Comparison of ENCODE assay signal across 8 cellular contexts in the genomic region with DNA sequence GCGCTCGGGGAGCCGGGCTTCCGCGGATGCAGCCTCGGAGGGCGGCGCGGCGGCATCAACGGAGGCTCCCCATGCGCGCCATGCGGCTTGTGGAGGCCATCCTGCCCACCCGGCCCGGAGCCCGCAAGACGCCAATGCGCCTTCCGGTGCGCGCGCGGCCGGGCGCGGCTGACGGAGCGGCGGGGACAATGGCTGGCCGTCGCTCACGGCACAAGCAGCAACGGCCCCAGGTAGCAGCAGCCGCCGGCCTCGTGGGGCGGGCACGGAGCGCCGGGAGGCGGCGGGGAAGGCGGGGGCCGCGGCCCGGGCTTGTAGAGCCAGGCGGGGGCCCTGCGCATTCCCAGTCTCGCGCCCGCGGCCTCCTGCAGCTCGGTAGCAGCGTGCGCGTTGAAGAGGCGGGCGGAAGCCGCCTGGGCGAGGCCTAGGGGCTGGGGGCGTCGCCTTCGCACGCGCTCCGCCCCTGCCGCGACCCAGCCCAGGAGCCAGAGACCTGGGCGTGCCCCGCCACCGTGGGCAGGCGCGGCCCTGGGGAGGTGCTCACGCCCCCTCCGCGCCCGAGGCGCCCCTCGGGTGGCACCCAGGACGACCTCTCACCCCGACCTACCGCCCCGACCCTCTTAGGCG.
DNase-seq lines count a peak whose midpoint lies in the region; ATAC-seq, FAIRE-seq and TF ChIP-seq lines count a peak whose summit lies in the region.
"Not testable (repeated sequence)": the region's sequence is repeated elsewhere in the genome, so short reads cannot be mapped to it uniquely, and the experiment has no call there.

No MANE protein-coding gene starts in this region.

- not testable (repeated sequence) for H3K27ac Mint-ChIP-seq in stimulated activated naive B cell treated with anti-CD40 and anti-IgM and Interleukin-4, amounts not matched to agents 10 μg/mL and 1 μg/mL and 100 μg/mL, for 72 hours

- intact Hi-C loops in GM12878 (cut with micrococcal nuclease; ENCODE audit: unreplicated experiment) = not testable (repeated sequence)

- POLR2A ChIA-PET in GM12878 (lab: Charles Lee) = not testable (repeated sequence)

- not testable (repeated sequence) for H3K27ac ChIP-seq in GM12878 (ENCODE audit: control insufficient read depth, insufficient read depth); keratinocyte (ENCODE audit: control insufficient read depth, insufficient read depth, low read length)

- H3K4me3 ChIP-seq in MG63 = peak overlapping the region; percentile 35; the same call in 1 of the 2 replicates
- H3K4me3 ChIP-seq in GM12878; keratinocyte (ENCODE audit: control insufficient read depth in 2 of 3, extremely low read depth in 1 of 3, insufficient read depth in 2 of 3, low read depth in 1 of 3, low read length in 3 of 3): not testable (repeated sequence)

- H3K36me3 ChIP-seq in MG63; GM12878 (ENCODE audit: control insufficient read depth in 2 of 2, insufficient read depth in 2 of 2, low read length in 1 of 2); keratinocyte (ENCODE audit: control insufficient read depth in 2 of 2, extremely low read depth in 1 of 2, insufficient read depth in 2 of 2, low read length in 2 of 2): not testable (repeated sequence)

- TF ChIP-seq CTCF in GM12878 (IDR thresholded peaks at IDR 0.05 in 2 of 3, conservative IDR thresholded peaks at IDR 0.05 in 1 of 3; ENCODE audit: control insufficient read depth in 2 of 3, extremely low read depth in 1 of 3, insufficient read depth in 1 of 3, low read depth in 3 of 3, low read length in 3 of 3); keratinocyte (optimal IDR thresholded peaks at IDR 0.05 in 1 of 3, IDR thresholded peaks at IDR 0.05 in 1 of 3, conservative IDR thresholded peaks at IDR 0.05 in 1 of 3; ENCODE audit: extremely low read depth in 1 of 3, insufficient read depth in 2 of 3, low read length in 3 of 3): not testable (repeated sequence)

- WGBS in GM12878 (ENCODE audit: insufficient coverage, insufficient replicate concordance, low lambda C conversion rate, missing lambda C conversion rate) = 0% methylated on average over 2 of the region's 85 CpGs

- not testable (repeated sequence) for TF ChIP-seq POLR2A in GM12878 (IDR thresholded peaks at IDR 0.05; ENCODE audit: low read depth, low read length)

- not testable (repeated sequence) for H3K9me1 ChIP-seq in keratinocyte (ENCODE audit: control insufficient read depth, extremely low read depth, insufficient read depth, low read length)

- not testable (repeated sequence) for H3K9ac ChIP-seq in GM12878 (ENCODE audit: control insufficient read depth, insufficient read depth, low read length)
- peak overlapping the region; percentile 28 for H3K9ac ChIP-seq in keratinocyte (ENCODE audit: control insufficient read depth, extremely low read depth, insufficient read depth, low read length)

- not testable (repeated sequence) for FAIRE-seq in GM12878 (lab: Jason Lieb, UNC); keratinocyte (lab: Jason Lieb, UNC)

- not testable (repeated sequence) for DNase-seq in MG63; GM12878 (ENCODE audit: low read depth, low spot score); keratinocyte (ENCODE audit: low read depth, low spot score); stimulated activated naive B cell treated with anti-CD40 and anti-IgM and Interleukin-4, amounts not matched to agents 10 μg/mL and 1 μg/mL and 100 μg/mL, for 72 hours

- not testable (repeated sequence) for H3K79me2 ChIP-seq in GM12878 (ENCODE audit: control insufficient read depth, insufficient read depth, low read length); keratinocyte (ENCODE audit: control insufficient read depth, insufficient read depth, low read length)

- CTCF ChIA-PET in GM12878 (lab: Yijun Ruan, JAX) = not testable (repeated sequence)

- not testable (repeated sequence) for H3K4me2 ChIP-seq in GM12878 (ENCODE audit: control insufficient read depth, insufficient read depth); keratinocyte (ENCODE audit: control insufficient read depth, extremely low read depth, insufficient read depth, low read depth, low read length)

- not testable (repeated sequence) for H4K20me1 ChIP-seq in GM12878 (ENCODE audit: control insufficient read depth, insufficient read depth); keratinocyte (ENCODE audit: control insufficient read depth, extremely low read depth, insufficient read depth, low read length)

- not testable (repeated sequence) for TF ChIP-seq EP300 in GM12878 (IDR thresholded peaks at IDR 0.05; ENCODE audit: borderline replicate concordance in 1 of 2, control insufficient read depth in 1 of 2, low read depth in 2 of 2, low read length in 2 of 2)

- not testable (repeated sequence) for H3K9me3 ChIP-seq in MG63; GM12878 (replicated peaks; ENCODE audit: control insufficient read depth, insufficient read depth, low read length); keratinocyte (ENCODE audit: control insufficient read depth, low read depth, low read length)

- TF ChIP-seq RAD21 in GM12878 (IDR thresholded peaks at IDR 0.05; ENCODE audit: insufficient read depth, low read depth, low read length) = not testable (repeated sequence)

- not testable (repeated sequence) for H3K27me3 ChIP-seq in MG63; GM12878 (replicated peaks in 1 of 2; ENCODE audit: control insufficient read depth in 2 of 2, insufficient read depth in 2 of 2, low read length in 1 of 2); keratinocyte (ENCODE audit: control insufficient read depth, extremely low read depth, insufficient read depth, low read length)

- dilution Hi-C loops in keratinocyte (cut with MboI; ENCODE audit: extremely low pct_ligation_motif_present, low sequenced_read_pairs) = not testable (repeated sequence)

- not testable (repeated sequence) for H3K36me3 Mint-ChIP-seq in stimulated activated naive B cell treated with anti-CD40 and anti-IgM and Interleukin-4, amounts not matched to agents 10 μg/mL and 1 μg/mL and 100 μg/mL, for 72 hours

- RAD21 ChIA-PET in GM12878 (lab: Charles Lee; ENCODE audit: unreplicated experiment) = not testable (repeated sequence)

- H3K4me1 ChIP-seq in GM12878 (ENCODE audit: control insufficient read depth, insufficient read depth, low read length); keratinocyte (ENCODE audit: control insufficient read depth, extremely low read depth, insufficient read depth, low read length): not testable (repeated sequence)

- BruUV-seq in GM12878 (replicated peaks; lab: Mats Ljungman, UMichigan) = not testable (repeated sequence)

- SMC1A ChIA-PET in GM12878 (lab: Charles Lee; ENCODE audit: uncharacterized antibody, unreplicated experiment) = not testable (repeated sequence)

- H3K4me3 Mint-ChIP-seq in stimulated activated naive B cell treated with anti-CD40 and anti-IgM and Interleukin-4, amounts not matched to agents 10 μg/mL and 1 μg/mL and 100 μg/mL, for 72 hours = not testable (repeated sequence)

- H3K27me3 Mint-ChIP-seq in stimulated activated naive B cell treated with anti-CD40 and anti-IgM and Interleukin-4, amounts not matched to agents 10 μg/mL and 1 μg/mL and 100 μg/mL, for 72 hours = not testable (repeated sequence)

- H3K4me1 Mint-ChIP-seq in stimulated activated naive B cell treated with anti-CD40 and anti-IgM and Interleukin-4, amounts not matched to agents 10 μg/mL and 1 μg/mL and 100 μg/mL, for 72 hours = not testable (repeated sequence)

- peak; percentile 94 for ATAC-seq in GM18498 (IDR thresholded peaks at IDR 0.05; ENCODE audit: unreplicated experiment)
- peak; percentile 91 for ATAC-seq in GM19438 (IDR thresholded peaks at IDR 0.05; ENCODE audit: low read depth, unreplicated experiment)
- peak; percentile 93 for ATAC-seq in HG02571 (IDR thresholded peaks at IDR 0.05; ENCODE audit: unreplicated experiment)
- peak; percentile 86 for ATAC-seq in HG03103 (IDR thresholded peaks at IDR 0.05; ENCODE audit: low read depth, unreplicated experiment)
- ATAC-seq in GM12878 = peak; percentile 95
- ATAC-seq in stimulated activated naive B cell treated with anti-CD40 and anti-IgM and Interleukin-4, amounts not matched to agents 10 μg/mL and 1 μg/mL and 100 μg/mL, for 72 hours (replicated peaks) = peak; percentile 95 to 96

- in situ Hi-C loops in GM12878 (cut with MboI) = not testable (repeated sequence)

- not testable (repeated sequence) for H2AFZ ChIP-seq in GM12878 (ENCODE audit: control insufficient read depth, low read depth, low read length); keratinocyte (ENCODE audit: control insufficient read depth, low read length)

- H3K9me3 Mint-ChIP-seq in stimulated activated naive B cell treated with anti-CD40 and anti-IgM and Interleukin-4, amounts not matched to agents 10 μg/mL and 1 μg/mL and 100 μg/mL, for 72 hours = not testable (repeated sequence)
